Comparison of ENCODE assay signal across 18 cellular contexts in the genomic region with DNA sequence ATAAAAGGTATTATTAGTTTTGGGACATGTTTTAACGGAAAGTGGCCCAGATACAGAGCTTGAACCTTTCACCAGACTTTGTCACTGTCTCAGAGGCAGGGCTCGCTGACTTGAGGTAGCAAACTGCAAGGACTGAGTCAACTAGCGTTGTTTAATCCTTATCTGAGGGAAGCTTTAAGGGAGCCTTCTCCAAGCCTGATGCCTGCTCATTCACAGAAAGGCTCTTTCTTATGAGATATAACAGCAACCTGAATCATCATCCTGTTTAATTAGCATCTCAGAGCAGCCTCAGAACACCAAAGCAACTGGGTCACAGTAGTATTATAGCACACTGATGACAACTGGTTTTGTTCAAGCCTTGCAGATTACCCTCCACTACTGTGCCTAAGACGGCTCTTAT. TPM values are rescaled to one million over a fixed set of nuclear protein-coding genes. Genes with fewer than 3 reads are reported as not detected.
"Had no signal": no experiment of that assay in that cellular context is flagged by ENCODE, and none has a peak within 500 bp of the region (broad histone marks: within the 10 kb centered on the region; RNA-seq: fewer than 3 reads in every experiment).

No MANE protein-coding gene starts in this region.

- H3K9me3 ChIP-seq: adrenal gland, gastrocnemius medialis, heart right ventricle, mucosa of descending colon, neutrophil, right atrium auricular region, testis had no signal

- H3K4me3 Mint-ChIP-seq: activated B cell treated with CpG ODN at 0.5 μM for 24 hours; naive thymus-derived CD8-positive, alpha-beta T cell; stimulated activated naive CD8-positive, alpha-beta T cell treated with anti-CD3 and anti-CD28 coated beads, Interleukin-15, amount 100 ng/mL, for 72 hours; T-cell had no signal

- H3K36me3 ChIP-seq: adrenal gland, gastrocnemius medialis, heart right ventricle, neutrophil, right atrium auricular region had no signal

- H3K27ac ChIP-seq: adrenal gland, coronary artery, gastrocnemius medialis, heart right ventricle, neutrophil, right atrium auricular region, SK-N-MC, testis had no signal

- H3K9me3 Mint-ChIP-seq: activated B cell treated with CpG ODN at 0.5 μM for 24 hours; naive thymus-derived CD8-positive, alpha-beta T cell; stimulated activated naive CD8-positive, alpha-beta T cell treated with anti-CD3 and anti-CD28 coated beads, Interleukin-15, amount 100 ng/mL, for 72 hours; T-cell had no signal

- H3K27me3 ChIP-seq: adrenal gland, gastrocnemius medialis, heart right ventricle, neutrophil, right atrium auricular region, testis had no signal

- H3K4me1 ChIP-seq: right atrium auricular region, testis had no signal

- ATAC-seq: gastrocnemius medialis; heart right ventricle; mucosa of descending colon; naive thymus-derived CD8-positive, alpha-beta T cell; stimulated activated naive CD8-positive, alpha-beta T cell treated with anti-CD3 and anti-CD28 coated beads, Interleukin-15, amount 100 ng/mL, for 72 hours; T-cell had no signal

- H3K27me3 Mint-ChIP-seq: activated B cell treated with CpG ODN at 0.5 μM for 24 hours; naive thymus-derived CD8-positive, alpha-beta T cell; stimulated activated naive CD8-positive, alpha-beta T cell treated with anti-CD3 and anti-CD28 coated beads, Interleukin-15, amount 100 ng/mL, for 72 hours; T-cell had no signal

- H3K4me3 ChIP-seq: adrenal gland, coronary artery, gastrocnemius medialis, heart right ventricle, mucosa of descending colon, right atrium auricular region, SK-N-MC, testis had no signal

- H3K27ac Mint-ChIP-seq: activated B cell treated with CpG ODN at 0.5 μM for 24 hours had no signal

- FAIRE-seq: islet of Langerhans, urothelium cell line had no signal

- DNase-seq: activated B cell treated with CpG ODN at 0.5 μM for 24 hours; activated gamma-delta T cell; adrenal gland; effector CD4-positive, alpha-beta T cell; gastrocnemius medialis; heart right ventricle; mucosa of descending colon; naive thymus-derived CD8-positive, alpha-beta T cell; posterior cingulate gyrus; stimulated activated naive CD8-positive, alpha-beta T cell treated with anti-CD3 and anti-CD28 coated beads, Interleukin-15, amount 100 ng/mL, for 72 hours; testis had no signal

RNA-seq across cellular contexts. Expression of gene CYP2D6, which starts 54.2 kb away (rescaled TPM):
- total RNA-seq: right atrium auricular region had no signal
